Comparison of ENCODE assay signal across 15 cellular contexts in the genomic region with DNA sequence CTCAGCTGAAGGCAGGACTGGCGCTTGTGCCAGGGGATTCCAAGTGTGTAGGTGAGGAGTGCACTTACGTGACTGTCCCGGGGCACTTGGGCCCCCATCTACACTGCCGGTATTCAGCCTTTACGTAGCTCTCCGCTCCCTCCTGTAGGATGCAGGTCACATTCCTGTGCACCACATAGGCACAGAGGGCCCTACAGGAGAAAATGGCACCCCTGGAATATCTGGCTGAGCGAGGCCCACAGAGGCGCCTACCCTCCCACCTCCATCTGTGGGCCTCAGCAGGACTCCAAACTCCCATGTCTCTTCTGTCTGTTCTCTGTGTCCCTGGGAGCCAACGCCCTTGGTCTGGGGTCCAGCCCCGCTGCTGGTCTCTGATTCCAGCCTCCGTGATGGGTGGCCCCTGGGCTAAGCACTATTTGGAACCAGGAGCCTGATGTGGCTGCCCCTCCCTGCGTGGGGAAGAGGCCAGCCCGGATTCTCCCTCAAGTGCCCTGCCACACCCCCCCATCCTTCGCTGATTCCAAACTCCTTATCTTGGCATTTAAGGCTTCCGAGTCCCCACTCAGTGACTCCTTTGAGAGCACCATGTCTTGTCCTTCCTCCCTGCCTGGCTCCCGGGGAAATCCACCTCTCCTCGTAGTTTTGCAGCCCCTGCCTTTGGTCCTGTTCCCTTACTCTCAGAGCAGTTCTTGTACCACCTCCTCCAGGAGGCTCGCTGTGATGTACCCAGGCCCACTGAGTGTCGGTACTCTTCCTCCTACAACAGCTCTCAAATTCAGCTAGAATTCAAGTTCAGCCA. TPM values are rescaled to one million over a fixed set of nuclear protein-coding genes. Genes with fewer than 3 reads are reported as not detected.
DNase-seq lines count a peak whose midpoint lies in the region; ATAC-seq and TF ChIP-seq lines count a peak whose summit lies in the region.
"Had no signal": no experiment of that assay in that cellular context is flagged by ENCODE, and none has a peak within 500 bp of the region (broad histone marks: within the 10 kb centered on the region; RNA-seq: fewer than 3 reads in every experiment).

No MANE protein-coding gene starts in this region.

- H3K27me3 ChIP-seq in suprapubic skin, result peaks cover 36% of the 10 kb centered on the region

- TF ChIP-seq CTCF in WTC11 (IDR thresholded peaks at IDR 0.05) (no peak), mesothelial cell of epicardium (IDR thresholded peaks at IDR 0.05; ENCODE audit: unreplicated experiment) (no peak), suprapubic skin (IDR thresholded peaks at IDR 0.05) (no peak)

- no peak for TF ChIP-seq POLR2A in suprapubic skin (IDR thresholded peaks at IDR 0.05)

- POLR2A ChIA-PET in WTC11 (lab: Charles Lee), result no interaction called here

- no peaks in the 10 kb centered on the region for H3K9me3 ChIP-seq in suprapubic skin
- H3K9me3 ChIP-seq: transverse colon had no signal

- no peak for DNase-seq in activated naive CD8-positive, alpha-beta T cell treated with anti-CD3 and anti-CD28 coated beads for 36 hours
- DNase-seq in WTC11 (ENCODE audit: low spot score), result no peak
- DNase-seq in mesothelial cell of epicardium (ENCODE audit: low spot score in 2 of 2, unreplicated experiment in 2 of 2), result no peak
- peak in 1 of 2 donors; percentile 47 for DNase-seq in suprapubic skin (ENCODE audit: low spot score in 2 of 2)
- no peak for DNase-seq in T-helper 2 cell treated with Interferon-gamma antibody and Interleukin-4, amounts not matched to agents 5 μg/mL and 100 μg/mL, for 36 hours (ENCODE audit: low spot score)
- DNase-seq in GM19240 (ENCODE audit: insufficient read length, low spot score), result no peak
- DNase-seq in SIG-M5 (lab: John Stamatoyannopoulos, UW), result no peak
- DNase-seq: activated effector memory CD4-positive, alpha-beta T cell treated with Interleukin-2 at 50 U/mL for 16 hours; islet precursor cell; NCI-H1436 treated with DMSO at 0.1 percent for 48 hours; NCI-H226; transverse colon had no signal

- WGBS in suprapubic skin, result 83% methylated on average over 16 of the region's 19 CpGs

- no peaks in the 10 kb centered on the region for H3K36me3 Mint-ChIP-seq in activated naive CD8-positive, alpha-beta T cell
- H3K36me3 Mint-ChIP-seq in activated naive CD8-positive, alpha-beta T cell treated with anti-CD3 and anti-CD28 coated beads for 36 hours, result no peaks in the 10 kb centered on the region
- H3K36me3 Mint-ChIP-seq in WTC11 (no peaks in the 10 kb centered on the region), mesothelial cell of epicardium (no peaks in the 10 kb centered on the region)
- no peaks in the 10 kb centered on the region for H3K36me3 Mint-ChIP-seq in T-helper 2 cell treated with Interferon-gamma antibody and Interleukin-4, amounts not matched to agents 5 μg/mL and 100 μg/mL, for 36 hours (ENCODE audit: low read depth)

- TF ChIP-seq EP300 in suprapubic skin (IDR thresholded peaks at IDR 0.05), result no peak

- no peaks in the 10 kb centered on the region for H3K9me3 Mint-ChIP-seq in activated naive CD8-positive, alpha-beta T cell (ENCODE audit: low read depth)
- H3K9me3 Mint-ChIP-seq in activated naive CD8-positive, alpha-beta T cell treated with anti-CD3 and anti-CD28 coated beads for 36 hours, result no peaks in the 10 kb centered on the region
- no peaks in the 10 kb centered on the region; the same call in 1 of the 2 replicates for H3K9me3 Mint-ChIP-seq in WTC11
- H3K9me3 Mint-ChIP-seq in mesothelial cell of epicardium, result no peaks in the 10 kb centered on the region
- no peaks in the 10 kb centered on the region for H3K9me3 Mint-ChIP-seq in T-helper 2 cell treated with Interferon-gamma antibody and Interleukin-4, amounts not matched to agents 5 μg/mL and 100 μg/mL, for 36 hours

- CTCF ChIA-PET in WTC11 (lab: Charles Lee), result interaction anchor here (1.0 to 3.1 kb wide), 4 partner anchors 16 to 192 kb away, joined by 4 to 13 read pairs (median 5); a partner anchor contains a TSS

- H3K36me3 ChIP-seq in suprapubic skin, result no peaks in the 10 kb centered on the region
- H3K36me3 ChIP-seq: transverse colon had no signal

- peak overlapping the region; percentile 56 for H3K4me3 ChIP-seq in suprapubic skin

- no peak overlapping the region for H3K27ac ChIP-seq in suprapubic skin
- H3K27ac ChIP-seq: transverse colon had no signal

- peaks cover 8% of the 10 kb centered on the region for H3K4me1 Mint-ChIP-seq in activated naive CD8-positive, alpha-beta T cell (ENCODE audit: low read depth)
- H3K4me1 Mint-ChIP-seq in activated naive CD8-positive, alpha-beta T cell treated with anti-CD3 and anti-CD28 coated beads for 36 hours, result peaks cover 10% of the 10 kb centered on the region
- peaks cover 12% of the 10 kb centered on the region for H3K4me1 Mint-ChIP-seq in WTC11
- H3K4me1 Mint-ChIP-seq in mesothelial cell of epicardium, result peaks cover 10% of the 10 kb centered on the region
- H3K4me1 Mint-ChIP-seq in T-helper 2 cell treated with Interferon-gamma antibody and Interleukin-4, amounts not matched to agents 5 μg/mL and 100 μg/mL, for 36 hours (ENCODE audit: low read depth), result no peaks in the 10 kb centered on the region

- no peak for ATAC-seq in WTC11
- ATAC-seq: Right ventricle myocardium inferior had no signal

- peaks cover 14% of the 10 kb centered on the region for H3K4me1 ChIP-seq in suprapubic skin

- H3K27ac Mint-ChIP-seq in activated naive CD8-positive, alpha-beta T cell, result no peak overlapping the region
- H3K27ac Mint-ChIP-seq in activated naive CD8-positive, alpha-beta T cell treated with anti-CD3 and anti-CD28 coated beads for 36 hours, result no peak overlapping the region
- H3K27ac Mint-ChIP-seq in WTC11 (no peak overlapping the region), mesothelial cell of epicardium (no peak overlapping the region)
- no peak overlapping the region for H3K27ac Mint-ChIP-seq in T-helper 2 cell treated with Interferon-gamma antibody and Interleukin-4, amounts not matched to agents 5 μg/mL and 100 μg/mL, for 36 hours

- H3K4me3 Mint-ChIP-seq in activated naive CD8-positive, alpha-beta T cell, result peak overlapping the region; percentile 46
- no peak overlapping the region for H3K4me3 Mint-ChIP-seq in activated naive CD8-positive, alpha-beta T cell treated with anti-CD3 and anti-CD28 coated beads for 36 hours
- H3K4me3 Mint-ChIP-seq in WTC11 (peak overlapping the region; percentile 58), mesothelial cell of epicardium (peak overlapping the region; percentile 49)
- no peak overlapping the region for H3K4me3 Mint-ChIP-seq in T-helper 2 cell treated with Interferon-gamma antibody and Interleukin-4, amounts not matched to agents 5 μg/mL and 100 μg/mL, for 36 hours

- peaks cover 25% of the 10 kb centered on the region for H3K27me3 Mint-ChIP-seq in activated naive CD8-positive, alpha-beta T cell
- H3K27me3 Mint-ChIP-seq in activated naive CD8-positive, alpha-beta T cell treated with anti-CD3 and anti-CD28 coated beads for 36 hours, result peaks cover 44% of the 10 kb centered on the region
- H3K27me3 Mint-ChIP-seq in WTC11 (ENCODE audit: low read depth) (peaks cover 50% of the 10 kb centered on the region), mesothelial cell of epicardium (ENCODE audit: low read depth) (peaks cover 44% of the 10 kb centered on the region)
- peaks cover 34% of the 10 kb centered on the region for H3K27me3 Mint-ChIP-seq in T-helper 2 cell treated with Interferon-gamma antibody and Interleukin-4, amounts not matched to agents 5 μg/mL and 100 μg/mL, for 36 hours (ENCODE audit: low read depth)

TF ChIP-seq in WTC11, 78 proteins besides CTCF, POLR2A, EP300 and RAD21 (continues in another document):
- no peak for TF ChIP-seq SMAD4 (CRISPR knock-in tag; IDR thresholded peaks at IDR 0.05)
- no peak for TF ChIP-seq SMAD3 (CRISPR knock-in tag; IDR thresholded peaks at IDR 0.05; ENCODE audit: borderline replicate concordance)
- no peak for TF ChIP-seq TP53 (CRISPR knock-in tag; IDR thresholded peaks at IDR 0.05)
- TF ChIP-seq NFYB (CRISPR knock-in tag; conservative IDR thresholded peaks at IDR 0.05; ENCODE audit: low read depth), result no peak
- TF ChIP-seq, protein P1, sequence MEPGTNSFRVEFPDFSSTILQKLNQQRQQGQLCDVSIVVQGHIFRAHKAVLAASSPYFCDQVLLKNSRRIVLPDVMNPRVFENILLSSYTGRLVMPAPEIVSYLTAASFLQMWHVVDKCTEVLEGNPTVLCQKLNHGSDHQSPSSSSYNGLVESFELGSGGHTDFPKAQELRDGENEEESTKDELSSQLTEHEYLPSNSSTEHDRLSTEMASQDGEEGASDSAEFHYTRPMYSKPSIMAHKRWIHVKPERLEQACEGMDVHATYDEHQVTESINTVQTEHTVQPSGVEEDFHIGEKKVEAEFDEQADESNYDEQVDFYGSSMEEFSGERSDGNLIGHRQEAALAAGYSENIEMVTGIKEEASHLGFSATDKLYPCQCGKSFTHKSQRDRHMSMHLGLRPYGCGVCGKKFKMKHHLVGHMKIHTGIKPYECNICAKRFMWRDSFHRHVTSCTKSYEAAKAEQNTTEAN (CRISPR knock-in tag; IDR thresholded peaks at IDR 0.05), result no peak
- no peak for TF ChIP-seq ZNF263 (CRISPR knock-in tag; IDR thresholded peaks at IDR 0.05; ENCODE audit: low read depth)
- TF ChIP-seq OVOL2 (CRISPR knock-in tag; IDR thresholded peaks at IDR 0.05; ENCODE audit: borderline replicate concordance), result no peak
- TF ChIP-seq, protein P2, sequence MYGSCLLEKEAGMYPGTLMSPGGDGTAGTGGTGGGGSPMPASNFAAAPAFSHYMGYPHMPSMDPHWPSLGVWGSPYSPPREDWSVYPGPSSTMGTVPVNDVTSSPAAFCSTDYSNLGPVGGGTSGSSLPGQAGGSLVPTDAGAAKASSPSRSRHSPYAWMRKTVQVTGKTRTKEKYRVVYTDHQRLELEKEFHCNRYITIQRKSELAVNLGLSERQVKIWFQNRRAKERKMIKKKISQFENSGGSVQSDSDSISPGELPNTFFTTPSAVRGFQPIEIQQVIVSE (CRISPR knock-in tag; IDR thresholded peaks at IDR 0.05; ENCODE audit: borderline replicate concordance), result no peak
- TF ChIP-seq TEAD1 (CRISPR knock-in tag; IDR thresholded peaks at IDR 0.05), result no peak
- no peak for TF ChIP-seq FOXK1 (CRISPR knock-in tag; IDR thresholded peaks at IDR 0.05)
- TF ChIP-seq SOX15 (CRISPR knock-in tag; IDR thresholded peaks at IDR 0.05), result no peak

RNA-seq across cellular contexts. Expression of a gene that starts 1.5 kb away (rescaled TPM):
- not detected for total RNA-seq in activated naive CD8-positive, alpha-beta T cell treated with anti-CD3 and anti-CD28 coated beads for 36 hours
- 5.5 to 6.0 TPM (median 5.8 TPM) in 3 replicates for total RNA-seq in WTC11 (2021)
- 5.0 to 5.6 TPM (median 5.2 TPM) in 3 replicates for total RNA-seq in mesothelial cell of epicardium
- 1 to 10 TPM; 4.4 to 7.5 (median 5.7) TPM for total RNA-seq in suprapubic skin
- total RNA-seq: mesenteric fat pad had no signal

RNA-seq across cellular contexts. Expression of a gene that starts 24.5 kb away (rescaled TPM):
- 1 to 10 TPM; 1.4 to 1.8 TPM for total RNA-seq in activated naive CD8-positive, alpha-beta T cell treated with anti-CD3 and anti-CD28 coated beads for 36 hours
- total RNA-seq in WTC11 (2021) (7.9 to 8.5 TPM (median 8.2 TPM) in 3 replicates), mesothelial cell of epicardium (19.3 to 21.3 TPM (median 20.8 TPM) in 3 replicates), suprapubic skin (100 to 1,000 TPM in 1 of 4 donors, 10 to 100 TPM in 3; 74.6 to 213 (median 85.2) TPM)

RNA-seq across cellular contexts. Expression of a gene that starts 47.6 kb away (rescaled TPM):
- total RNA-seq in activated naive CD8-positive, alpha-beta T cell treated with anti-CD3 and anti-CD28 coated beads for 36 hours, result 10 to 100 TPM; 15.5 to 17.6 TPM
- total RNA-seq in WTC11 (2021) (7.5 to 9.6 TPM (median 8.6 TPM) in 3 replicates), mesothelial cell of epicardium (13.9 to 18.3 TPM (median 17.6 TPM) in 3 replicates), suprapubic skin (10 to 100 TPM; 19.2 to 32.9 (median 31.4) TPM)

Comparison
In these comparisons a context has a peak if more than half of its experiments do, and no peak if none do; other contexts are left out.
1. H3K4me3 Mint-ChIP-seq: peak in activated naive CD8-positive, alpha-beta T cell (single experiment), WTC11 (single experiment) and mesothelial cell of epicardium (single experiment); none in activated naive CD8-positive, alpha-beta T cell treated with anti-CD3 and anti-CD28 coated beads for 36 hours (single experiment) and T-helper 2 cell treated with Interferon-gamma antibody and Interleukin-4, amounts not matched to agents 5 μg/mL and 100 μg/mL, for 36 hours (single experiment).